ENCODE assay signal across 26 cellular contexts in genomic region chr16:51376080-51376479, GRCh38.
DNase-seq lines count a peak whose midpoint lies in the region; TF ChIP-seq lines count a peak whose summit lies in the region.
"Had no signal": no experiment of that assay in that cellular context is flagged by ENCODE, and none has a peak within 500 bp of the region (broad histone marks: within the 10 kb centered on the region; RNA-seq: fewer than 3 reads in every experiment).

No MANE protein-coding gene starts in this region.

- H3K27ac Mint-ChIP-seq in neural progenitor cell, result no peak overlapping the region
- H3K27ac Mint-ChIP-seq: activated CD4-positive, alpha-beta T cell treated with anti-CD3 and anti-CD28 coated beads for 36 hours; CD8-positive, alpha-beta memory T cell; natural killer cell treated with Interleukin-12 subunit alpha and Interleukin-12 subunit beta and Interleukin-15 and Interleukin-18, amount 100 ng/mL, for 72 hours; stimulated activated effector memory CD8-positive, alpha-beta T cell treated with anti-CD3 and anti-CD28 coated beads, Interleukin-12 subunit alpha, Interleukin-12 subunit beta, amount 100 ng/mL, for 72 hours had no signal

- no peak overlapping the region for H3K9ac ChIP-seq in neural progenitor cell

- H3K9me3 ChIP-seq in DOHH2 (ENCODE audit: control insufficient read depth, insufficient read depth, low read length) (no peaks in the 10 kb centered on the region), neural progenitor cell (ENCODE audit: low read depth) (no peaks in the 10 kb centered on the region), adrenal gland (replicated peaks in 1 of 3) (no peaks in the 10 kb centered on the region), tibial nerve (no peaks in the 10 kb centered on the region)
- H3K9me3 ChIP-seq: HAP-1, pancreas had no signal

- H3K4me1 ChIP-seq in DOHH2 (ENCODE audit: control insufficient read depth, low read length) (no peaks in the 10 kb centered on the region), neural progenitor cell (peaks cover 21% of the 10 kb centered on the region), adrenal gland (replicated peaks in 1 of 2) (no peaks in the 10 kb centered on the region), tibial nerve (no peaks in the 10 kb centered on the region)
- H3K4me1 ChIP-seq: HAP-1, pancreas, spleen had no signal

- H4K20me1 ChIP-seq in DOHH2 (ENCODE audit: control insufficient read depth, insufficient read depth, low read depth, low read length), result no peaks in the 10 kb centered on the region
- no peaks in the 10 kb centered on the region for H4K20me1 ChIP-seq in neural progenitor cell (ENCODE audit: low read depth)

- H3K4me2 ChIP-seq in DOHH2 (ENCODE audit: low read length) (no peak overlapping the region), neural progenitor cell (no peak overlapping the region)

- H3K4me3 ChIP-seq in DOHH2 (ENCODE audit: low read length) (no peak overlapping the region), NB4 (ENCODE audit: low read depth, low read length) (no peak overlapping the region), choroid plexus epithelial cell (ENCODE audit: low read depth, low read length) (no peak overlapping the region), neural progenitor cell (no peak overlapping the region), adrenal gland (no peak overlapping the region), tibial nerve (no peak overlapping the region)
- H3K4me3 ChIP-seq: HAP-1, pancreas, spleen had no signal

- DNase-seq in NB4 (ENCODE audit: low read depth) (no peak), choroid plexus epithelial cell (ENCODE audit: low read depth) (no peak), neural progenitor cell (ENCODE audit: low spot score) (no peak), adrenal gland (no peak), tibial nerve (ENCODE audit: low spot score in 2 of 2) (no peak)
- no peak for DNase-seq in activated effector memory CD4-positive, alpha-beta T cell treated with Interleukin-2 at 50 U/mL for 16 hours
- DNase-seq: activated CD4-positive, alpha-beta T cell treated with anti-CD3 and anti-CD28 coated beads for 36 hours; activated gamma-delta T cell; AML-193; CD8-positive, alpha-beta memory T cell; erythroblast; hippocampal formation; IMR-90; midbrain; NCI-H1417; NCI-H2081 treated with DMSO at 0.1 percent for 48 hours; NCI-H446; pancreas; right cardiac atrium; spleen; stimulated activated CD4-positive, alpha-beta T cell treated with anti-CD3 and anti-CD28 coated beads, Interleukin-2, amount 100 ng/mL, for 48 hours; T-helper 1 cell had no signal

- H3F3A ChIP-seq in DOHH2 (ENCODE audit: control insufficient read depth, insufficient read depth), result no peaks in the 10 kb centered on the region
- H3F3A ChIP-seq in neural progenitor cell (ENCODE audit: low read depth), result peaks cover 7% of the 10 kb centered on the region

- no peaks in the 10 kb centered on the region for H3K9me2 ChIP-seq in DOHH2 (replicated peaks; ENCODE audit: control insufficient read depth, low read length)

- no peaks in the 10 kb centered on the region for H3K27me3 ChIP-seq in DOHH2 (ENCODE audit: control insufficient read depth, low read length)
- H3K27me3 ChIP-seq in neural progenitor cell, result no peaks in the 10 kb centered on the region
- no peaks in the 10 kb centered on the region for H3K27me3 ChIP-seq in adrenal gland
- no peaks in the 10 kb centered on the region for H3K27me3 ChIP-seq in tibial nerve
- H3K27me3 ChIP-seq: pancreas, spleen had no signal

- TF ChIP-seq POLR2A in NB4 (IDR thresholded peaks at IDR 0.05; ENCODE audit: extremely low read depth, insufficient read length), result no peak
- TF ChIP-seq POLR2A in adrenal gland (IDR thresholded peaks at IDR 0.05), result no peak
- TF ChIP-seq POLR2A in tibial nerve (IDR thresholded peaks at IDR 0.05), result no peak

- H3K4me3 Mint-ChIP-seq in neural progenitor cell, result peak overlapping the region; percentile 59
- H3K4me3 Mint-ChIP-seq: activated CD4-positive, alpha-beta T cell treated with anti-CD3 and anti-CD28 coated beads for 36 hours; CD8-positive, alpha-beta memory T cell; natural killer cell treated with Interleukin-12 subunit alpha and Interleukin-12 subunit beta and Interleukin-15 and Interleukin-18, amount 100 ng/mL, for 72 hours; stimulated activated effector memory CD8-positive, alpha-beta T cell treated with anti-CD3 and anti-CD28 coated beads, Interleukin-12 subunit alpha, Interleukin-12 subunit beta, amount 100 ng/mL, for 72 hours had no signal

- 80 to 96% (median 82%) methylated on average over 3 of the region's 3 CpGs for WGBS in adrenal gland, 4 donors
- WGBS in tibial nerve, 2 donors, result 93% methylated on average over 3 of the region's 3 CpGs

- H2AFZ ChIP-seq in neural progenitor cell (replicated peaks), result no peak overlapping the region

- no peak for TF ChIP-seq EP300 in tibial nerve (IDR thresholded peaks at IDR 0.05)

- TF ChIP-seq CTCF in DOHH2 (IDR thresholded peaks at IDR 0.05; ENCODE audit: low read depth, low read length, poor library complexity, severe bottlenecking), result peak; percentile 30
- TF ChIP-seq CTCF in NB4 (IDR thresholded peaks at IDR 0.05; ENCODE audit: low read depth, low read length), result peak; percentile 16
- peak; percentile 9 for TF ChIP-seq CTCF in choroid plexus epithelial cell (conservative IDR thresholded peaks at IDR 0.05; ENCODE audit: low read depth, low read length)
- TF ChIP-seq CTCF in neural progenitor cell (IDR thresholded peaks at IDR 0.05), result peak; percentile 23
- TF ChIP-seq CTCF in adrenal gland (IDR thresholded peaks at IDR 0.05), result no peak
- TF ChIP-seq CTCF in tibial nerve (IDR thresholded peaks at IDR 0.05), result no peak

- intact Hi-C loops in adrenal gland (cut with DNase I), result no loop called here

- H3K27ac ChIP-seq in DOHH2 (ENCODE audit: low read depth, low read length), result no peak overlapping the region
- no peak overlapping the region for H3K27ac ChIP-seq in neural progenitor cell
- H3K27ac ChIP-seq in adrenal gland, result no peak overlapping the region
- no peak overlapping the region for H3K27ac ChIP-seq in tibial nerve
- H3K27ac ChIP-seq: pancreas, spleen had no signal

- H3K27me3 Mint-ChIP-seq in neural progenitor cell (ENCODE audit: insufficient read depth, low read depth), result no peaks in the 10 kb centered on the region
- H3K27me3 Mint-ChIP-seq: activated CD4-positive, alpha-beta T cell treated with anti-CD3 and anti-CD28 coated beads for 36 hours; CD8-positive, alpha-beta memory T cell; natural killer cell treated with Interleukin-12 subunit alpha and Interleukin-12 subunit beta and Interleukin-15 and Interleukin-18, amount 100 ng/mL, for 72 hours had no signal

- H3K36me3 ChIP-seq in DOHH2 (ENCODE audit: control insufficient read depth, low read length) (no peaks in the 10 kb centered on the region), neural progenitor cell (no peaks in the 10 kb centered on the region), adrenal gland (replicated peaks in 1 of 2) (no peaks in the 10 kb centered on the region), tibial nerve (no peaks in the 10 kb centered on the region)
- H3K36me3 ChIP-seq: HAP-1, pancreas, spleen had no signal

- H3K36me3 Mint-ChIP-seq in neural progenitor cell, result peaks cover 2% of the 10 kb centered on the region
- H3K36me3 Mint-ChIP-seq: CD8-positive, alpha-beta memory T cell; natural killer cell treated with Interleukin-12 subunit alpha and Interleukin-12 subunit beta and Interleukin-15 and Interleukin-18, amount 100 ng/mL, for 72 hours; stimulated activated effector memory CD8-positive, alpha-beta T cell treated with anti-CD3 and anti-CD28 coated beads, Interleukin-12 subunit alpha, Interleukin-12 subunit beta, amount 100 ng/mL, for 72 hours had no signal

- H3K4me1 Mint-ChIP-seq in neural progenitor cell, result peaks cover 15% of the 10 kb centered on the region
- H3K4me1 Mint-ChIP-seq: activated CD4-positive, alpha-beta T cell treated with anti-CD3 and anti-CD28 coated beads for 36 hours; CD8-positive, alpha-beta memory T cell; stimulated activated effector memory CD8-positive, alpha-beta T cell treated with anti-CD3 and anti-CD28 coated beads, Interleukin-12 subunit alpha, Interleukin-12 subunit beta, amount 100 ng/mL, for 72 hours had no signal

- peaks cover 4% of the 10 kb centered on the region for H3K9me3 Mint-ChIP-seq in neural progenitor cell

- H3K79me2 ChIP-seq in DOHH2 (ENCODE audit: control insufficient read depth, low read length) (no peaks in the 10 kb centered on the region), neural progenitor cell (ENCODE audit: low read depth) (no peaks in the 10 kb centered on the region)

Comparison
In these comparisons a context has a peak if more than half of its experiments do, and no peak if none do; other contexts are left out.
1. CTCF ChIP-seq: peak in DOHH2 (single experiment), NB4 (single experiment), choroid plexus epithelial cell (single experiment) and neural progenitor cell (single experiment); none in adrenal gland (0 of 6) and tibial nerve (0 of 5).